ENCODE assay signal across 28 cellular contexts in the genomic region with DNA sequence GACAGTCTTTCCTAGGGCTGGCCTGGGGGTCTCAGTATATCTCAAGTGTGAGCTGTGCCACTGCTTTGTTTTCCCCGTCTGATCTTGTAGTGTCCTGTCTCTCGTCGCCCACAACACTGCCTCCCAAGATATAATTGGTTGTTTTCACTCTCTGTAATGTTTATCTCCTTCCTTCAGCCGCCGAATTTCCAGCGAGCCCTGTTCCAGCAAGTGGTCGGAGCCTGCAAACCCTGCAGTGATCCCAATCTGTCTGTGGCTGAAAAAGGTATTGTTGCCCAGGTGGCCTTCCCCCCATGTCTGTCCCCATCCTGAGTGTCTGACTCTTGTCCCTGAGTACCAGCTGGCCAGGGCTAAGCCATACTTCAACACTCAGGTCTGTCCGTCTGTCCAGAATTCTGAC.
"Had no signal": no experiment of that assay in that cellular context is flagged by ENCODE, and none has a peak within 500 bp of the region (broad histone marks: within the 10 kb centered on the region; RNA-seq: fewer than 3 reads in every experiment).

No MANE protein-coding gene starts in this region.

- H3K9me3 Mint-ChIP-seq: dendritic cell treated with granulocyte-macrophage colony-stimulating factor and Interleukin-4, amounts not matched to agents 40 ng/mL and 50 ng/mL, for 4 days; effector memory CD8-positive, alpha-beta T cell; immature natural killer cell; memory B cell; mesothelial cell of epicardium; natural killer cell; neural progenitor cell; stimulated activated memory B cell treated with anti-CD40 and anti-IgM and Interleukin-4, amounts not matched to agents 10 μg/mL and 1 μg/mL and 100 μg/mL, for 72 hours; stimulated activated naive CD8-positive, alpha-beta T cell treated with anti-CD3 and anti-CD28 coated beads, Interleukin-15, Interleukin-2, amounts not matched to agents 100 ng/mL and 50 ng/mL, for 24 hours had no signal

- H3K36me3 ChIP-seq: esophagus squamous epithelium, left ventricle myocardium inferior, lower lobe of right lung, neural progenitor cell, ovary, prostate gland, right lobe of liver, tibial nerve, upper lobe of right lung, vagina had no signal

- H3K4me1 ChIP-seq: esophagus squamous epithelium, gastroesophageal sphincter, left ventricle myocardium inferior, lower lobe of right lung, neural progenitor cell, prostate gland, testis, tibial nerve, upper lobe of right lung, vagina had no signal

- H3K27me3 Mint-ChIP-seq: stimulated activated naive CD8-positive, alpha-beta T cell treated with anti-CD3 and anti-CD28 coated beads, Interleukin-15, Interleukin-2, amounts not matched to agents 100 ng/mL and 50 ng/mL, for 24 hours had no signal

- H2AFZ ChIP-seq: neural progenitor cell had no signal

- H3K4me2 ChIP-seq: neural progenitor cell had no signal

- H3K4me3 ChIP-seq: esophagus squamous epithelium, gastroesophageal sphincter, left ventricle myocardium inferior, lower lobe of right lung, neural progenitor cell, ovary, prostate gland, right lobe of liver, testis, tibial nerve, upper lobe of right lung, vagina had no signal

- DNase-seq: effector memory CD8-positive, alpha-beta T cell; esophagus squamous epithelium; foreskin fibroblast; immature natural killer cell; left cardiac atrium; left ventricle myocardium inferior; lower lobe of right lung; natural killer cell; nucleus accumbens; right lobe of liver; stimulated activated CD4-positive, alpha-beta T cell treated with anti-CD3 and anti-CD28 coated beads, Interleukin-15, amount 100 ng/mL, for 24 hours; stimulated activated CD4-positive, alpha-beta T cell treated with anti-CD3 and anti-CD28 coated beads, Interleukin-1b, Interleukin-23, amount 100 ng/mL, for 48 hours; stimulated activated CD4-positive, alpha-beta T cell treated with anti-CD3 and anti-CD28 coated beads, Interleukin-4, amount 100 ng/mL, for 24 hours; testis; upper lobe of right lung had no signal

- ATAC-seq: effector memory CD8-positive, alpha-beta T cell; gastroesophageal sphincter; left cardiac atrium; lower lobe of right lung; natural killer cell; right lobe of liver; stimulated activated memory B cell treated with anti-CD40 and anti-IgM and Interleukin-4, amounts not matched to agents 10 μg/mL and 1 μg/mL and 100 μg/mL, for 72 hours; upper lobe of right lung had no signal

- H3K4me3 Mint-ChIP-seq: dendritic cell treated with granulocyte-macrophage colony-stimulating factor and Interleukin-4, amounts not matched to agents 40 ng/mL and 50 ng/mL, for 4 days; effector memory CD8-positive, alpha-beta T cell; memory B cell; mesothelial cell of epicardium; natural killer cell; neural progenitor cell; stimulated activated memory B cell treated with anti-CD40 and anti-IgM and Interleukin-4, amounts not matched to agents 10 μg/mL and 1 μg/mL and 100 μg/mL, for 72 hours; stimulated activated naive CD8-positive, alpha-beta T cell treated with anti-CD3 and anti-CD28 coated beads, Interleukin-15, Interleukin-2, amounts not matched to agents 100 ng/mL and 50 ng/mL, for 24 hours had no signal

- H3K36me3 Mint-ChIP-seq: memory B cell; mesothelial cell of epicardium; natural killer cell; neural progenitor cell; stimulated activated memory B cell treated with anti-CD40 and anti-IgM and Interleukin-4, amounts not matched to agents 10 μg/mL and 1 μg/mL and 100 μg/mL, for 72 hours had no signal

- H3K27ac Mint-ChIP-seq: dendritic cell treated with granulocyte-macrophage colony-stimulating factor and Interleukin-4, amounts not matched to agents 40 ng/mL and 50 ng/mL, for 4 days; effector memory CD8-positive, alpha-beta T cell; immature natural killer cell; memory B cell; mesothelial cell of epicardium; natural killer cell; neural progenitor cell; stimulated activated memory B cell treated with anti-CD40 and anti-IgM and Interleukin-4, amounts not matched to agents 10 μg/mL and 1 μg/mL and 100 μg/mL, for 72 hours; stimulated activated naive CD8-positive, alpha-beta T cell treated with anti-CD3 and anti-CD28 coated beads, Interleukin-15, Interleukin-2, amounts not matched to agents 100 ng/mL and 50 ng/mL, for 24 hours had no signal

- H3K27ac ChIP-seq: epithelial cell of prostate, esophagus squamous epithelium, gastroesophageal sphincter, left ventricle myocardium inferior, lower lobe of right lung, neural progenitor cell, ovary, prostate gland, right lobe of liver, testis, tibial nerve, upper lobe of right lung, vagina had no signal

- H3K4me1 Mint-ChIP-seq: immature natural killer cell; memory B cell; mesothelial cell of epicardium; natural killer cell; neural progenitor cell; stimulated activated memory B cell treated with anti-CD40 and anti-IgM and Interleukin-4, amounts not matched to agents 10 μg/mL and 1 μg/mL and 100 μg/mL, for 72 hours had no signal

- H3K9ac ChIP-seq: neural progenitor cell had no signal

- FAIRE-seq: keratinocyte had no signal

- H3K27me3 ChIP-seq: esophagus squamous epithelium, gastroesophageal sphincter, neural progenitor cell, ovary, right lobe of liver, testis, tibial nerve, upper lobe of right lung, vagina had no signal

- H3K9me3 ChIP-seq: esophagus squamous epithelium, gastroesophageal sphincter, left ventricle myocardium inferior, lower lobe of right lung, ovary, prostate gland, right lobe of liver, testis, tibial nerve, upper lobe of right lung, vagina had no signal
